ENCODE assay signal across 10 cellular contexts in the genomic region with DNA sequence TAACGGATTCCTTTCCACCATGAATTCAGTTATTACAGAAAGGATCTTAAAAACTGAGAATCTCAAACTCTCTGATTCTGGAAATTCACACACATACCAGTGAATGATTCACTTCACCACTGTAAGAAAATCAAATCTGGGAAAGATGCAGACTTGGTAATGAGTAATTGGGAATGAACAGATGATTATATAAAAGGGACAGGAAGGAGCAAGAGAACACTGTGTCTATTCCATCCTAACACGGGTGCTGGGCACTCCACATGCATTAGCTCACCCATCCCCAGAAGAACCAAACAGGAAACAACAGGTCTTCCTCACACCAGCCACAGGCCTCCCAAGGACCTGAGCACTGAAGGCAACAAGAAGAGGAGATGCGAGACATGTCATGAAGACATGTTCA.
DNase-seq lines count a peak whose midpoint lies in the region; ATAC-seq and TF ChIP-seq lines count a peak whose summit lies in the region.
"Had no signal": no experiment of that assay in that cellular context is flagged by ENCODE, and none has a peak within 500 bp of the region (broad histone marks: within the 10 kb centered on the region; RNA-seq: fewer than 3 reads in every experiment).

No MANE protein-coding gene starts in this region.

- DNase-seq in ELR (ENCODE audit: low read depth) = peak; percentile 93
- DNase-seq in SJSA1 (ENCODE audit: low read depth in 1 of 2, low spot score in 2 of 2) = peak in 1 of 2 experiments; percentile 70
- DNase-seq in fibroblast of pulmonary artery (ENCODE audit: low read depth) = peak; percentile 28
- no peak for DNase-seq in stimulated activated naive CD4-positive, alpha-beta T cell treated with Interleukin-2 at 50 U/mL for 16 hours (lab: John Stamatoyannopoulos, UW)
- no peak for DNase-seq in cortex of kidney (lab: John Stamatoyannopoulos, UW)
- DNase-seq in islet precursor cell = no peak
- DNase-seq: activated CD8-positive, alpha-beta memory T cell treated with anti-CD3 and anti-CD28 coated beads for 24 hours; GDM1 had no signal

- ATAC-seq in GM21423 (IDR thresholded peaks at IDR 0.05; ENCODE audit: unreplicated experiment) = no peak

- H3K27me3 ChIP-seq in SJSA1 (replicated peaks) = no peaks in the 10 kb centered on the region

- H3K36me3 ChIP-seq in SJSA1 = no peaks in the 10 kb centered on the region

- no peaks in the 10 kb centered on the region for H3K9me3 ChIP-seq in SJSA1 (replicated peaks)

- TF ChIP-seq CTCF in fibroblast of pulmonary artery (IDR thresholded peaks at IDR 0.05; ENCODE audit: low read length, missing control alignments) = no peak

- H3K27ac ChIP-seq in SJSA1 = peak overlapping the region; percentile 67
- peak overlapping the region in 16 of 21 experiments; percentile 10 to 80 (median 46) for H3K27ac ChIP-seq in skin epidermis

- H3K4me1 ChIP-seq in SJSA1 (replicated peaks) = peaks cover 40% of the 10 kb centered on the region

- H3K4me3 ChIP-seq in SJSA1 = no peak overlapping the region
- H3K4me3 ChIP-seq in fibroblast of pulmonary artery (replicated peaks; ENCODE audit: low read depth, low read length) = no peak overlapping the region
- H3K4me3 ChIP-seq in skin epidermis = no peak overlapping the region

Comparison
In these comparisons a context has a peak if more than half of its experiments do, and no peak if none do; other contexts are left out.
1. DNase-seq: peak in ELR (single experiment) and fibroblast of pulmonary artery (single experiment); none in stimulated activated naive CD4-positive, alpha-beta T cell treated with Interleukin-2 at 50 U/mL for 16 hours (single experiment), cortex of kidney (single experiment) and islet precursor cell (single experiment).